ENCODE assay signal across 1 cellular context in the genomic region with DNA sequence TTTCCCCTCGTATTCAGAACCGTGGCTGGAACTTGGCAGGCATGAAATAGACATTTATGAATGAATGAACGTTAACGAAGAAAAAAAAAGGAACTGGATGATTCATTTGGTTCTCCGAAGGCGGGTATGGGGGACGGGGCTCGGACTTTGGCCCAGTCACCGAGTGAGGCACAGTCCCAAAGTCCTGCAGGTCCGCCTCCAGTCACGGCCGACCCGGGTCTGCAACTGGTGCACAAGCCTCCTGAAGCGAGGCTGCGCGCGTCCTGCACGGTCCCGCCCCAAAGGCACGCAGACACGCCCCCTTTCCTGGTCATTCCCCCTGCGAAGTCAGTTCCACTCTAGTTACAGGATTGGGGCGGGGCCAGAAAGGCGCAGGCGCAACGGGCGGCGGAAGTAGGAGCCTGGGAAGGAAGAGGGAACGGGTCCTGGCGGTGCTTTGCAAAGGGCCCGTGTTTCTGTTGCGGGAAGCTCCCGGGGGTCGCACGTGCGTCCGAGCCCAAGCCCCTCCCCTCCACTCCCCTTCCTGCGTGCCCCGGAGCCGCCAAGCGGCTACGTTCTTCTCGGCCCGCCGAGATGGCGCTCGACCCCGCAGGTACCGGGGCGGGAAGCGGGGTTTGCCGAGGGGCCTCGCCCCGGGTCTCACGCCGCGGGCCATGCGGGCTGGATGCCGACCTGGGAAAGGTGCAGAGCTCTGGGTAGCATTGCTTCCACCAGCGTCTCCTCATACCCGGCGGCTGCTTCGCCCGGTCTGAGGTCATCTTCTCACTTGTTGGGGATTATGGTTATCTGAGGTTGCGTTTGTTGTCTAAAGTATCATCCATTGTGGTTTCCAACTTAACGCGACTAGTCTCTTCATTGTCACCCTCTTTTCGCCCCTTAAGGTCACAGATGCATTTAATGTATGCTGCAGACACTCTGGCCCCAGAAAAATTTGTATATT.
A peak's percentile ranks its signal among the peaks of the same experiment; 100 is the strongest.
TF ChIP-seq lines count a peak whose summit lies in the region.

A gene with protein sequence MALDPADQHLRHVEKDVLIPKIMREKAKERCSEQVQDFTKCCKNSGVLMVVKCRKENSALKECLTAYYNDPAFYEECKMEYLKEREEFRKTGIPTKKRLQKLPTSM (plus strand): TSS at position 399 of the 940 bp plus-strand sequence. CDS start 175 bp downstream, at position 574.

TF ChIP-seq in H1, 55 proteins besides CTCF, POLR2A, EP300 and RAD21:
- TF ChIP-seq SP4 (IDR thresholded peaks at IDR 0.05; ENCODE audit: low read length) (peak; percentile 65; the same call in 1 of the 2 replicates), CTBP2 (IDR thresholded peaks at IDR 0.05; ENCODE audit: borderline replicate concordance, insufficient read depth, insufficient read length, low read length) (peak; percentile 66), SIN3A (conservative IDR thresholded peaks at IDR 0.05 in 1 of 2, IDR thresholded peaks at IDR 0.05 in 1 of 2; ENCODE audit: low read depth in 1 of 2, low read length in 2 of 2) (peak in 1 of 2 experiments; percentile 52; a peak in 1 of 4 replicates), HDAC2 (IDR thresholded peaks at IDR 0.05; ENCODE audit: borderline replicate concordance in 1 of 2, low read depth in 2 of 2, low read length in 2 of 2) (peak in 1 of 2 experiments; percentile 83; a peak in 2 of 4 replicates), KDM4A (IDR thresholded peaks at IDR 0.05; ENCODE audit: low read depth, low read length, severe bottlenecking) (peak; percentile 83), ASH2L (IDR thresholded peaks at IDR 0.05; ENCODE audit: low read length) (peak; percentile 97), JUND (IDR thresholded peaks at IDR 0.05; ENCODE audit: low read length) (peak; percentile 40; the same call in 1 of the 2 replicates), TAF1 (IDR thresholded peaks at IDR 0.05; ENCODE audit: low read depth, low read length) (peak; percentile 90), POLR2AphosphoS5 (IDR thresholded peaks at IDR 0.05; ENCODE audit: low read depth, low read length) (peak; percentile 89), KDM1A (IDR thresholded peaks at IDR 0.05; ENCODE audit: borderline replicate concordance, low read length) (no peak), JUN (IDR thresholded peaks at IDR 0.05; ENCODE audit: low read depth, low read length) (no peak), EGR1 (IDR thresholded peaks at IDR 0.05; ENCODE audit: borderline replicate concordance, low read depth, low read length) (no peak), BACH1 (IDR thresholded peaks at IDR 0.05; ENCODE audit: low read length) (0 out of 2 replicates have a peak, but pooled peaks have one; percentile 26), KDM5A (IDR thresholded peaks at IDR 0.05; ENCODE audit: low read length) (no peak), SRF (IDR thresholded peaks at IDR 0.05; ENCODE audit: low read depth, low read length) (no peak), PHF8 (conservative IDR thresholded peaks at IDR 0.05; ENCODE audit: low read depth, low read length) (peak; percentile 83), NRF1 (IDR thresholded peaks at IDR 0.05; ENCODE audit: low read depth, low read length) (peak; percentile 50), RBBP5 (IDR thresholded peaks at IDR 0.05; ENCODE audit: borderline replicate concordance, low read depth, low read length) (peak; percentile 94), CREB1 (IDR thresholded peaks at IDR 0.05) (peak; percentile 38; the same call in 1 of the 2 replicates), BCL11A (IDR thresholded peaks at IDR 0.05; ENCODE audit: low read depth in 2 of 2, low read length in 2 of 2) (no peak), EZH2 (IDR thresholded peaks at IDR 0.05; ENCODE audit: low read depth, low read length, severe bottlenecking) (no peak), TEAD4 (IDR thresholded peaks at IDR 0.05; ENCODE audit: low read depth, low read length) (0 out of 2 replicates have a peak, but pooled peaks have one; percentile 26), GTF2F1 (IDR thresholded peaks at IDR 0.05; ENCODE audit: borderline replicate concordance, low read depth, low read length) (no peak), GABPA (IDR thresholded peaks at IDR 0.05; ENCODE audit: borderline replicate concordance, insufficient read depth, low read length) (peak; percentile 40; the same call in 1 of the 2 replicates), TBP (IDR thresholded peaks at IDR 0.05; ENCODE audit: low read depth, low read length) (peak; percentile 75), HDAC6 (IDR thresholded peaks at IDR 0.05; ENCODE audit: low read depth, low read length) (no peak)
- TF ChIP-seq, protein P1, sequence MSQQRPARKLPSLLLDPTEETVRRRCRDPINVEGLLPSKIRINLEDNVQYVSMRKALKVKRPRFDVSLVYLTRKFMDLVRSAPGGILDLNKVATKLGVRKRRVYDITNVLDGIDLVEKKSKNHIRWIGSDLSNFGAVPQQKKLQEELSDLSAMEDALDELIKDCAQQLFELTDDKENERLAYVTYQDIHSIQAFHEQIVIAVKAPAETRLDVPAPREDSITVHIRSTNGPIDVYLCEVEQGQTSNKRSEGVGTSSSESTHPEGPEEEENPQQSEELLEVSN (IDR thresholded peaks at IDR 0.05) = peak; percentile 96
- TF ChIP-seq, protein P2, sequence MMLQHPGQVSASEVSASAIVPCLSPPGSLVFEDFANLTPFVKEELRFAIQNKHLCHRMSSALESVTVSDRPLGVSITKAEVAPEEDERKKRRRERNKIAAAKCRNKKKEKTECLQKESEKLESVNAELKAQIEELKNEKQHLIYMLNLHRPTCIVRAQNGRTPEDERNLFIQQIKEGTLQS (IDR thresholded peaks at IDR 0.05; ENCODE audit: insufficient read depth, low read depth, low read length) = no peak
- TF ChIP-seq, protein P3, sequence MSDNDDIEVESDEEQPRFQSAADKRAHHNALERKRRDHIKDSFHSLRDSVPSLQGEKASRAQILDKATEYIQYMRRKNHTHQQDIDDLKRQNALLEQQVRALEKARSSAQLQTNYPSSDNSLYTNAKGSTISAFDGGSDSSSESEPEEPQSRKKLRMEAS (IDR thresholded peaks at IDR 0.05) = peak; percentile 97
TF ChIP-seq in H1: peak in this region for 19.
